28 cellular contexts compared by ENCODE assay signal in the genomic region with DNA sequence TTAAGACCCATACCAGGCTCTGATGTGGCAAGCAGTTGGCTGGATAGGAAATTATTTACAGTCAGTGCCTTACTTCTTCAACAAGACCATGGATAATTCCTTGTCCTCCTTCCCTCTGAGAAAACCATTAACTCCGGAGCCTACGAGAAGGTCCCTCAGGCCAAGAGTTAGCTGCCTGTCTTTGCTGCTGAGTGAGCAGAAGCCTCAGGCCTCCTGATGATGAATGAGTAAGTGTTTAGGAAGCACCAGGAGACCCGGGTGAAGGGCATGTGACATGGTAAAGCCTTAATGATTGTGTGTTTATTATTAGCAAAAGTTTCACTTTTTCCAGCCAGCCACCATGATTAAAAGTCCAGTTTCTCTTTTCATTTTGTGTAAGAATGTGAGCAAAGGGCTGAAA.
DNase-seq lines count a peak whose midpoint lies in the region; ATAC-seq and TF ChIP-seq lines count a peak whose summit lies in the region.
"Had no signal": no experiment of that assay in that cellular context is flagged by ENCODE, and none has a peak within 500 bp of the region (broad histone marks: within the 10 kb centered on the region; RNA-seq: fewer than 3 reads in every experiment).

No MANE protein-coding gene starts in this region.

- no peak for TF ChIP-seq CTCF in epithelial cell of proximal tubule (conservative IDR thresholded peaks at IDR 0.05; ENCODE audit: low read depth, low read length)
- no peak for TF ChIP-seq CTCF in osteoblast (IDR thresholded peaks at IDR 0.05; ENCODE audit: extremely low read depth, low read depth, low read length)

- DNase-seq in EL, result peak; percentile 26
- DNase-seq in SK-MEL-5 (ENCODE audit: low read depth, low spot score), result peak; percentile 89
- DNase-seq in epithelial cell of proximal tubule (ENCODE audit: low read depth), result peak; percentile 61
- no peak for DNase-seq in osteoblast (ENCODE audit: insufficient read length, low spot score, missing footprints)
- no peak for DNase-seq in NCI-H82 (lab: John Stamatoyannopoulos, UW)
- DNase-seq in activated CD4-positive, alpha-beta T cell treated with anti-CD3 and anti-CD28 coated beads, Interleukin-2, amount 50 U/mL, for 4 hours, result no peak
- DNase-seq: activated CD8-positive, alpha-beta T cell treated with anti-CD3 and anti-CD28 coated beads, Interleukin-2, amount 10 ng/mL, durations not matched to agents 7 days and 5 days; activated naive CD4-positive, alpha-beta T cell; adrenal gland; CD8-positive, alpha-beta T cell; colonic mucosa; effector memory CD4-positive, alpha-beta T cell; esophagus squamous epithelium; GDM1; H7; left ventricle myocardium inferior; natural killer cell; NCI-H2029 treated with DMSO at 0.1 percent for 48 hours; NCI-H226; NCI-H748 treated with DMSO at 0.1 percent for 48 hours; occipital lobe; SK-N-SH; small intestine; T-helper 17 cell; tibial artery had no signal

- H3K27me3 ChIP-seq in osteoblast (ENCODE audit: insufficient read depth, low read length), result no peaks in the 10 kb centered on the region
- H3K27me3 ChIP-seq: adrenal gland, colonic mucosa, tibial artery had no signal

- peak overlapping the region; percentile 30 for H2AFZ ChIP-seq in osteoblast (ENCODE audit: low read length)

- no peaks in the 10 kb centered on the region for H3K36me3 ChIP-seq in osteoblast (ENCODE audit: insufficient read depth, low read length)
- H3K36me3 ChIP-seq: adrenal gland, colonic mucosa, esophagus squamous epithelium, left ventricle myocardium inferior, tibial artery had no signal

- no peaks in the 10 kb centered on the region for H3K9me3 ChIP-seq in osteoblast (ENCODE audit: low read depth, low read length)
- H3K9me3 ChIP-seq: A549, adrenal gland, colonic mucosa, esophagus squamous epithelium, left ventricle myocardium inferior, SK-N-SH, tibial artery had no signal

- no peaks in the 10 kb centered on the region for H3K4me1 ChIP-seq in osteoblast (ENCODE audit: insufficient read depth, low read length)
- H3K4me1 ChIP-seq: adrenal gland, colonic mucosa, esophagus squamous epithelium had no signal

- H3K4me2 ChIP-seq in osteoblast (ENCODE audit: insufficient read depth, low read length), result no peak overlapping the region
- H3K4me2 ChIP-seq: A549 had no signal

- H3K4me3 ChIP-seq in epithelial cell of proximal tubule (ENCODE audit: low read depth, low read length) (no peak overlapping the region), osteoblast (ENCODE audit: insufficient read depth, low read length) (no peak overlapping the region)
- H3K4me3 ChIP-seq: A549, adrenal gland, colonic mucosa, esophagus squamous epithelium, left ventricle myocardium inferior, tibial artery had no signal

- in situ Hi-C loops in SK-MEL-5 (cut with HindIII; ENCODE audit: low pct_unique_long_range_greater_than_20kb, low sequenced_read_pairs), result no loop called here

- H3K79me2 ChIP-seq in osteoblast (ENCODE audit: insufficient read depth, low read length), result peaks cover 4% of the 10 kb centered on the region

- ATAC-seq in GM19395 (IDR thresholded peaks at IDR 0.05; ENCODE audit: unreplicated experiment) (no peak), GM21367 (IDR thresholded peaks at IDR 0.05; ENCODE audit: unreplicated experiment) (no peak)
- ATAC-seq: A549; activated CD8-positive, alpha-beta T cell treated with anti-CD3 and anti-CD28 coated beads, Interleukin-2, amount 10 ng/mL, durations not matched to agents 7 days and 5 days; CD8-positive, alpha-beta T cell; natural killer cell; T-helper 17 cell had no signal

- no peaks in the 10 kb centered on the region for H4K20me1 ChIP-seq in osteoblast (ENCODE audit: insufficient read depth, low read length)

- H3K27ac ChIP-seq in osteoblast (ENCODE audit: low read depth, low read length), result no peak overlapping the region
- H3K27ac ChIP-seq: A549, adrenal gland, colonic mucosa, esophagus squamous epithelium, left ventricle myocardium inferior, tibial artery had no signal

Comparison
In these comparisons a context has a peak if more than half of its experiments do, and no peak if none do; other contexts are left out.
1. DNase-seq: peak in EL (single experiment), SK-MEL-5 (single experiment) and epithelial cell of proximal tubule (single experiment); none in osteoblast (single experiment), NCI-H82 (single experiment) and activated CD4-positive, alpha-beta T cell treated with anti-CD3 and anti-CD28 coated beads, Interleukin-2, amount 50 U/mL, for 4 hours (0 of 2).